Comparison of ENCODE assay signal across 8 cellular contexts in the genomic region with DNA sequence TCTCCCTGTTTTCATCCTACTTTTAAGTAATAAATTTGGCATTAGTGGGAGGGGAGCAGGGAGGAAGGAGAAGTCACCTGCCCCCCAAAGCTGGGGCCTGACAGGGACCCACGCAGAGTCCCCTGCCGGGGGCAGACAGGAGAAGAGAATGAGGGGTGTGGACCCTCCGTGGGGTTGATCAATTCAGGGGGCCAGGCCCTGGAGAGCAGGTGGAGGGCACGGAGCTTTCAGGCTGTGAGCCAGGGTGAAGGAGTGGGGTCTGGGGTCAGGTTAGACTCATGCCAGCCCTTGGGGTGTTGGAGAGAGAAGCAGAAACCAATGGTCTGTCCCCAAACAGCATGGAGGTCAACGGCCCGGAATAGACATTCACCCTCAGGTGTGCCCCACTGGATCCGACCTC. TPM values are rescaled to one million over a fixed set of nuclear protein-coding genes. Genes with fewer than 3 reads are reported as not detected.
DNase-seq lines count a peak whose midpoint lies in the region; ATAC-seq and TF ChIP-seq lines count a peak whose summit lies in the region.
"Not testable (repeated sequence)": the region's sequence is repeated elsewhere in the genome, so short reads cannot be mapped to it uniquely, and the experiment has no call there.

No MANE protein-coding gene starts in this region.

- peaks cover 64% of the 10 kb centered on the region for H3K79me2 ChIP-seq in PC-3 (ENCODE audit: low read length)

- H3K4me3 Mint-ChIP-seq in activated CD8-positive, alpha-beta T cell treated with anti-CD3 and anti-CD28 coated beads for 36 hours = peak overlapping the region; percentile 71
- peak overlapping the region; percentile 76 for H3K4me3 Mint-ChIP-seq in activated naive CD8-positive, alpha-beta T cell treated with anti-CD3 and anti-CD28 coated beads, Interleukin-2, amount 10 ng/mL, durations not matched to agents 7 days and 5 days
- H3K4me3 Mint-ChIP-seq in memory B cell = peak overlapping the region; percentile 87

- not testable (repeated sequence) for H3K4me1 ChIP-seq in ES-I3 (ENCODE audit: insufficient read depth, low read length); PC-3 (ENCODE audit: insufficient read depth, low read length); neuronal stem cell (ENCODE audit: control insufficient read depth in 2 of 2, insufficient read depth in 1 of 2, low read depth in 1 of 2, low read length in 2 of 2); vagina

- intact Hi-C loops in PC-3 (cut with micrococcal nuclease); activated CD8-positive, alpha-beta T cell treated with anti-CD3 and anti-CD28 coated beads for 36 hours (cut with micrococcal nuclease): not testable (repeated sequence)
- intact Hi-C loops in vagina (cut with DNase I) = loop anchor here (5.0 to 10.0 kb wide), 2 partner anchors 143 to 211 kb away; a partner anchor contains a TSS

- H3K18ac ChIP-seq in neuronal stem cell (ENCODE audit: low read length) = peak overlapping the region; percentile 71

- H3K27me3 ChIP-seq in PC-3 (ENCODE audit: low read length); neuronal stem cell (ENCODE audit: control insufficient read depth in 3 of 3, insufficient read depth in 3 of 3, low read depth in 1 of 3, low read length in 3 of 3); vagina: not testable (repeated sequence)

- not testable (repeated sequence) for H2BK15ac ChIP-seq in neuronal stem cell (ENCODE audit: low read length)

- ATAC-seq in PC-3; activated CD8-positive, alpha-beta T cell treated with anti-CD3 and anti-CD28 coated beads for 36 hours; activated naive CD8-positive, alpha-beta T cell treated with anti-CD3 and anti-CD28 coated beads, Interleukin-2, amount 10 ng/mL, durations not matched to agents 7 days and 5 days (ENCODE audit: low read depth); memory B cell (ENCODE audit: low read depth): not testable (repeated sequence)

- peak overlapping the region; percentile 86; the same call in 1 of the 2 replicates for H3K4me3 ChIP-seq in PC-3 (ENCODE audit: low read length)
- peak overlapping the region; percentile 45 for H3K4me3 ChIP-seq in epithelial cell of esophagus (ENCODE audit: low read length)
- peak overlapping the region; percentile 54 to 96 for H3K4me3 ChIP-seq in neuronal stem cell (ENCODE audit: low read length in 2 of 2)
- peak overlapping the region; percentile 72 to 79 for H3K4me3 ChIP-seq in vagina

- H3K36me3 Mint-ChIP-seq in activated CD8-positive, alpha-beta T cell treated with anti-CD3 and anti-CD28 coated beads for 36 hours (ENCODE audit: low read depth); activated naive CD8-positive, alpha-beta T cell treated with anti-CD3 and anti-CD28 coated beads, Interleukin-2, amount 10 ng/mL, durations not matched to agents 7 days and 5 days; memory B cell: not testable (repeated sequence)

- TF ChIP-seq POLR2A in vagina (IDR thresholded peaks at IDR 0.05) = not testable (repeated sequence)

- POLR2A ChIA-PET in PC-3 (lab: Charles Lee; ENCODE audit: unreplicated experiment); activated CD8-positive, alpha-beta T cell treated with anti-CD3 and anti-CD28 coated beads for 36 hours (lab: Charles Lee); activated naive CD8-positive, alpha-beta T cell treated with anti-CD3 and anti-CD28 coated beads, Interleukin-2, amount 10 ng/mL, durations not matched to agents 7 days and 5 days (lab: Charles Lee): not testable (repeated sequence)

- H3K9ac ChIP-seq in ES-I3 (ENCODE audit: low read depth, low read length) = peak overlapping the region; percentile 78
- H3K9ac ChIP-seq in PC-3 (ENCODE audit: low read length); neuronal stem cell (ENCODE audit: low read depth, low read length, poor library complexity): not testable (repeated sequence)

- H3K79me1 ChIP-seq in neuronal stem cell (ENCODE audit: low read depth, low read length) = not testable (repeated sequence)

- H2AFZ ChIP-seq in PC-3 (ENCODE audit: low read length) = not testable (repeated sequence)
- peak overlapping the region; percentile 82 for H2AFZ ChIP-seq in neuronal stem cell (ENCODE audit: low read length)

- not testable (repeated sequence) for H2BK12ac ChIP-seq in neuronal stem cell (ENCODE audit: low read length)

- no CpG with 5 or more reads among the region's 7 CpGs for WGBS in neuronal stem cell (ENCODE audit: extremely low coverage in 2 of 2, insufficient read length in 2 of 2, insufficient replicate concordance in 1 of 2), 2 donors

- H3K27ac Mint-ChIP-seq in activated CD8-positive, alpha-beta T cell treated with anti-CD3 and anti-CD28 coated beads for 36 hours = not testable (repeated sequence)
- H3K27ac Mint-ChIP-seq in activated naive CD8-positive, alpha-beta T cell treated with anti-CD3 and anti-CD28 coated beads, Interleukin-2, amount 10 ng/mL, durations not matched to agents 7 days and 5 days = peak overlapping the region; percentile 63
- peak overlapping the region; percentile 72 for H3K27ac Mint-ChIP-seq in memory B cell

- not testable (repeated sequence) for H3F3A ChIP-seq in PC-3 (ENCODE audit: low read length, unreplicated experiment)

- H3K4ac ChIP-seq in neuronal stem cell (ENCODE audit: low read length) = not testable (repeated sequence)

- H4K8ac ChIP-seq in neuronal stem cell (ENCODE audit: low read depth, low read length) = not testable (repeated sequence)

- not testable (repeated sequence) for H3K9me2 ChIP-seq in PC-3 (replicated peaks; ENCODE audit: low read length)

- peaks cover 18% of the 10 kb centered on the region for H3K27me3 Mint-ChIP-seq in activated CD8-positive, alpha-beta T cell treated with anti-CD3 and anti-CD28 coated beads for 36 hours
- H3K27me3 Mint-ChIP-seq in activated naive CD8-positive, alpha-beta T cell treated with anti-CD3 and anti-CD28 coated beads, Interleukin-2, amount 10 ng/mL, durations not matched to agents 7 days and 5 days = peaks cover 33% of the 10 kb centered on the region
- peaks cover 34% of the 10 kb centered on the region for H3K27me3 Mint-ChIP-seq in memory B cell

- H3K36me3 ChIP-seq in ES-I3 (ENCODE audit: insufficient read depth, low read length); PC-3 (ENCODE audit: low read depth, low read length); neuronal stem cell (replicated peaks in 1 of 2; ENCODE audit: control insufficient read depth in 2 of 2, insufficient read depth in 2 of 2, low read length in 2 of 2); vagina: not testable (repeated sequence)

- not testable (repeated sequence) for H3K14ac ChIP-seq in neuronal stem cell (ENCODE audit: low read length)

- H3K9me3 ChIP-seq in ES-I3 (ENCODE audit: control insufficient read depth, insufficient read depth, low read length); PC-3 (ENCODE audit: low read length); neuronal stem cell (replicated peaks in 1 of 2; ENCODE audit: control insufficient read depth in 2 of 2, insufficient read depth in 1 of 2, low read depth in 1 of 2, low read length in 2 of 2); vagina: not testable (repeated sequence)

- not testable (repeated sequence) for H3K9me3 Mint-ChIP-seq in activated CD8-positive, alpha-beta T cell treated with anti-CD3 and anti-CD28 coated beads for 36 hours; activated naive CD8-positive, alpha-beta T cell treated with anti-CD3 and anti-CD28 coated beads, Interleukin-2, amount 10 ng/mL, durations not matched to agents 7 days and 5 days; memory B cell

- not testable (repeated sequence) for H3K27ac ChIP-seq in PC-3 (ENCODE audit: low read length); neuronal stem cell (replicated peaks; ENCODE audit: low read length); vagina

- BruUV-seq in PC-3 (replicated peaks; lab: Mats Ljungman, UMichigan) = not testable (repeated sequence)

- H2BK5ac ChIP-seq in neuronal stem cell (ENCODE audit: low read length) = peak overlapping the region; percentile 97

- H3K4me1 Mint-ChIP-seq in activated CD8-positive, alpha-beta T cell treated with anti-CD3 and anti-CD28 coated beads for 36 hours (ENCODE audit: low read depth) = peaks cover 37% of the 10 kb centered on the region
- peaks cover 13% of the 10 kb centered on the region for H3K4me1 Mint-ChIP-seq in activated naive CD8-positive, alpha-beta T cell treated with anti-CD3 and anti-CD28 coated beads, Interleukin-2, amount 10 ng/mL, durations not matched to agents 7 days and 5 days
- H3K4me1 Mint-ChIP-seq in memory B cell = peaks cover 17% of the 10 kb centered on the region

- H4K91ac ChIP-seq in neuronal stem cell (ENCODE audit: low read depth, low read length, poor library complexity) = not testable (repeated sequence)

- not testable (repeated sequence) for TF ChIP-seq CTCF in PC-3 (conservative IDR thresholded peaks at IDR 0.05; ENCODE audit: low read depth, low read length); activated CD8-positive, alpha-beta T cell treated with anti-CD3 and anti-CD28 coated beads for 36 hours (IDR thresholded peaks at IDR 0.05); epithelial cell of esophagus (IDR thresholded peaks at IDR 0.05; ENCODE audit: insufficient read depth, low read depth, low read length, missing control alignments); vagina (IDR thresholded peaks at IDR 0.05)

- not testable (repeated sequence) for H4K20me1 ChIP-seq in PC-3 (ENCODE audit: low read length)

- not testable (repeated sequence) for DNase-seq in PC-3; activated CD8-positive, alpha-beta T cell treated with anti-CD3 and anti-CD28 coated beads for 36 hours; activated naive CD8-positive, alpha-beta T cell treated with anti-CD3 and anti-CD28 coated beads, Interleukin-2, amount 10 ng/mL, durations not matched to agents 7 days and 5 days; epithelial cell of esophagus (ENCODE audit: low read depth); memory B cell (ENCODE audit: low spot score in 2 of 2); neuronal stem cell (ENCODE audit: low spot score); vagina (ENCODE audit: extremely low spot score in 2 of 2)

- H3K23ac ChIP-seq in neuronal stem cell (ENCODE audit: low read depth, low read length, poor library complexity) = not testable (repeated sequence)

- CTCF ChIA-PET in PC-3 (lab: Charles Lee) = not testable (repeated sequence)
- CTCF ChIA-PET in activated CD8-positive, alpha-beta T cell treated with anti-CD3 and anti-CD28 coated beads for 36 hours (lab: Charles Lee) = interaction anchor here (1.0 kb wide), 1 partner anchor 144 kb away, joined by 5 read pairs; no protein-coding TSS in a partner anchor

- peak overlapping the region; percentile 20 for H2AK5ac ChIP-seq in neuronal stem cell (ENCODE audit: low read depth, low read length)

- H2BK120ac ChIP-seq in neuronal stem cell (ENCODE audit: low read depth, low read length) = not testable (repeated sequence)

- peak overlapping the region; percentile 90 for H3K4me2 ChIP-seq in PC-3 (ENCODE audit: low read length)
- peak overlapping the region; percentile 78 for H3K4me2 ChIP-seq in neuronal stem cell (ENCODE audit: insufficient read depth, low read length, poor library complexity, severe bottlenecking)

RNA-seq across cellular contexts. Expression of a gene that starts 1.8 kb away (rescaled TPM):
- total RNA-seq in PC-3 (2014; rRNA removed) = 37.2 and 39.3 TPM in 2 replicates
- total RNA-seq in activated CD8-positive, alpha-beta T cell treated with anti-CD3 and anti-CD28 coated beads for 36 hours = 10 to 100 TPM; 11.8 to 14.5 TPM
- total RNA-seq in activated naive CD8-positive, alpha-beta T cell treated with anti-CD3 and anti-CD28 coated beads, Interleukin-2, amount 10 ng/mL, durations not matched to agents 7 days and 5 days = 10 to 100 TPM; 15.0 to 16.4 TPM
- polyA plus RNA-seq in neuronal stem cell (2013, experiment 1 of 2) = 41.4 TPM
- polyA plus RNA-seq in neuronal stem cell (2013, experiment 2 of 2) = 42.1 TPM
- total RNA-seq in vagina = 23.3 TPM
